In genomic region chr17:5706835-5707234, GRCh38 we compare ENCODE assay signal across 9 cellular contexts.
DNase-seq lines count a peak whose midpoint lies in the region; ATAC-seq and TF ChIP-seq lines count a peak whose summit lies in the region.
"Had no signal": no experiment of that assay in that cellular context is flagged by ENCODE, and none has a peak within 500 bp of the region (broad histone marks: within the 10 kb centered on the region; RNA-seq: fewer than 3 reads in every experiment).

No MANE protein-coding gene starts in this region.

- no peaks in the 10 kb centered on the region for H3K79me2 ChIP-seq in DOHH2 (ENCODE audit: control insufficient read depth, low read length)

- H3K9me2 ChIP-seq in DOHH2 (replicated peaks; ENCODE audit: control insufficient read depth, low read length) = no peaks in the 10 kb centered on the region

- H3K9me3 Mint-ChIP-seq in T-cell (peaks cover 0 to 6% (median 4%) of the 10 kb centered on the region in 3 donors), immature natural killer cell (peaks cover 0 to 5% (median 0%) of the 10 kb centered on the region in 6 donors)

- CTCF ChIA-PET in T-cell (lab: Charles Lee) = interaction anchor here in 1 of 2 donors (0.9 to 1.5 kb wide), 4 partner anchors 115 to 120 kb away, joined by 3 to 15 read pairs (median 4); no protein-coding TSS in a partner anchor

- no peaks in the 10 kb centered on the region for H3F3A ChIP-seq in DOHH2 (ENCODE audit: control insufficient read depth, insufficient read depth)

- ATAC-seq in T-cell (replicated peaks in 1 of 4) (peak in 2 of 4 experiments; percentile 43 to 46), GM19023 (IDR thresholded peaks at IDR 0.05; ENCODE audit: unreplicated experiment) (no peak), HG02610 (IDR thresholded peaks at IDR 0.05; ENCODE audit: unreplicated experiment) (no peak)

- H3K4me3 Mint-ChIP-seq in T-cell = no peak overlapping the region
- H3K4me3 Mint-ChIP-seq in immature natural killer cell = no peak overlapping the region
- H3K4me3 Mint-ChIP-seq: activated naive CD8-positive, alpha-beta T cell had no signal

- H3K4me2 ChIP-seq in DOHH2 (ENCODE audit: low read length) = no peak overlapping the region

- H3K27me3 ChIP-seq in DOHH2 (ENCODE audit: control insufficient read depth, low read length) = peaks cover 9% of the 10 kb centered on the region

- H3K4me3 ChIP-seq in DOHH2 (ENCODE audit: low read length) = no peak overlapping the region
- H3K4me3 ChIP-seq in astrocyte of the cerebellum (ENCODE audit: low read depth, low read length) = no peak overlapping the region

- POLR2A ChIA-PET in T-cell (lab: Charles Lee) = no interaction called here

- no peaks in the 10 kb centered on the region for H3K4me1 ChIP-seq in DOHH2 (ENCODE audit: control insufficient read depth, low read length)

- H3K36me3 Mint-ChIP-seq in T-cell = no peaks in the 10 kb centered on the region
- H3K36me3 Mint-ChIP-seq in immature natural killer cell = no peaks in the 10 kb centered on the region
- H3K36me3 Mint-ChIP-seq: activated naive CD8-positive, alpha-beta T cell had no signal

- H3K27ac ChIP-seq in DOHH2 (ENCODE audit: low read depth, low read length) = no peak overlapping the region

- H3K4me1 Mint-ChIP-seq in T-cell (no peaks in the 10 kb centered on the region), immature natural killer cell (no peaks in the 10 kb centered on the region)

- H3K9me3 ChIP-seq in DOHH2 (ENCODE audit: control insufficient read depth, insufficient read depth, low read length) = peaks cover 4% of the 10 kb centered on the region

- peak; percentile 47 for DNase-seq in M059J (ENCODE audit: low read depth)
- peak in 33 of 34 experiments; percentile 6 to 61 (median 44) for DNase-seq in T-cell
- peak; percentile 38 for DNase-seq in astrocyte of the cerebellum (ENCODE audit: low read depth)
- peak; percentile 38 to 48 (median 40) for DNase-seq in immature natural killer cell
- DNase-seq in stimulated activated CD4-positive, alpha-beta T cell treated with anti-CD3 and anti-CD28 coated beads, Interleukin-15, amount 100 ng/mL, for 24 hours = peak; percentile 73

- H3K27ac Mint-ChIP-seq in T-cell (no peak overlapping the region), immature natural killer cell (no peak overlapping the region)
- H3K27ac Mint-ChIP-seq: activated naive CD8-positive, alpha-beta T cell had no signal

- no peaks in the 10 kb centered on the region for H4K20me1 ChIP-seq in DOHH2 (ENCODE audit: control insufficient read depth, insufficient read depth, low read depth, low read length)

- in situ Hi-C loops in astrocyte of the cerebellum (cut with HindIII; ENCODE audit: low sequenced_read_pairs) = no loop called here

- TF ChIP-seq CTCF in DOHH2 (IDR thresholded peaks at IDR 0.05; ENCODE audit: low read depth, low read length, poor library complexity, severe bottlenecking) (peak; percentile 82), astrocyte of the cerebellum (IDR thresholded peaks at IDR 0.05; ENCODE audit: low read depth, low read length, missing control alignments) (peak; percentile 93)

- H3K27me3 Mint-ChIP-seq in T-cell = peaks cover 29 to 37% of the 10 kb centered on the region in 2 donors
- peaks cover 5 to 22% (median 12%) of the 10 kb centered on the region in 3 donors for H3K27me3 Mint-ChIP-seq in immature natural killer cell (ENCODE audit: low read depth in 3 of 3)

- no peaks in the 10 kb centered on the region for H3K36me3 ChIP-seq in DOHH2 (ENCODE audit: control insufficient read depth, low read length)
